8 cellular contexts compared by ENCODE assay signal in the genomic region with DNA sequence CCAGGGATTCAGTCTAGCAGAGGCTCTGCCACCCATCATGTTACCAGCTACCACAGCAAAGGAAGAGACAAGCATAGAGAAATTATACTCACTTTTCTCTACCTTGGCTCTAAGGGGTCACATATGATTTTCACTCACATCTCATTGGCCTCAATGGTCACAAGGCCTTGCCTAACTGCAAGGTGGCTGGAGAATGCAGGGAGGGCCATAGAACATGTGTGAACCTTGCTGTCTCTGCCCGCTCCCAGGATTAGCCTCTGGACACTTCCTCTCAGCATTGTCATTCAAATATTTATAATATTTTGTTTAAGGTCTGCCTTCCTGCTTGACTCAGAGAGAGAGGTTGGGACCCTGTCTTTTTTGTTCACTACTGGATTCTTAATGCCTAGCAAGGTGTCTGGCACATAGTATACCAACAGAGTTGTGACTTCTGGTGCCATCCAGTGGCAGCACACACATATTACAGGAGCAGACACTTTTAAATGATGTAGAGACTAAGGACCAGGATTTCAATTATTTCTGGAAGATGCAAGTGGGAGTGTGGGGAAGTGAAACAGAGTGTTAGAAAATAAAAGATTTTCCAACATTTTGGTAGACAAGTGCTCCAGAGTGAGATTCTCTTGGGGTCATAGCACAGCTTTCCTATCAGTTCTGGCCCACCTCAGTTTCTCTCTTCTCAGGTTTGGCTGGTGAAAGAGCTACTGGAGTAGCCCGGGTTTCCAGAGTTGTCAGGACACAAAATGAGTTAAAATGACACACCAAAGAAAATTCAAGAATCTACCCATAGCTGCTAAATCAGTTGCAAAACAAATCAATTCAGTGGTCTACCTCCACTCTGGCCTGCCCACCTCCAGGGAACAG.
DNase-seq lines count a peak whose midpoint lies in the region; ATAC-seq, FAIRE-seq and TF ChIP-seq lines count a peak whose summit lies in the region.

No MANE protein-coding gene starts in this region.

- peak overlapping the region; percentile 20; the same call in 1 of the 2 replicates for H3K4me3 ChIP-seq in DOHH2 (ENCODE audit: low read length)

- H3K4me2 ChIP-seq in DOHH2 (ENCODE audit: low read length): peak overlapping the region; percentile 41

- DNase-seq in GM20000 (ENCODE audit: low spot score) (peak; percentile 50), HTR-8/SVneo (ENCODE audit: insufficient read length, low spot score) (peak; percentile 43), hepatic stellate cell (ENCODE audit: low spot score) (peak; percentile 20), cortex of kidney (lab: John Stamatoyannopoulos, UW) (no peak)
- DNase-seq in activated naive CD8-positive, alpha-beta T cell treated with anti-CD3 and anti-CD28 coated beads, Interleukin-2, amount 50 U/mL, for 16 hours (ENCODE audit: low read depth, low spot score): peak; percentile 31
- peak; percentile 60 for DNase-seq in stimulated activated CD4-positive, alpha-beta T cell treated with anti-CD3 and anti-CD28 coated beads, Interleukin-12 subunit alpha, Interleukin-12 subunit beta, amount 100 ng/mL, for 4 hours

- no peaks in the 10 kb centered on the region for H3K9me2 ChIP-seq in DOHH2 (replicated peaks; ENCODE audit: control insufficient read depth, low read length)

- FAIRE-seq in HTR-8/SVneo (lab: Jason Lieb, UNC): no peak

- H3K4me1 ChIP-seq in DOHH2 (ENCODE audit: control insufficient read depth, low read length): peaks cover 22% of the 10 kb centered on the region

- H4K20me1 ChIP-seq in DOHH2 (ENCODE audit: control insufficient read depth, insufficient read depth, low read depth, low read length): no peaks in the 10 kb centered on the region

- no peaks in the 10 kb centered on the region for H3K79me2 ChIP-seq in DOHH2 (ENCODE audit: control insufficient read depth, low read length)

- H3K27me3 ChIP-seq in DOHH2 (ENCODE audit: control insufficient read depth, low read length): no peaks in the 10 kb centered on the region

- no peaks in the 10 kb centered on the region for H3K36me3 ChIP-seq in DOHH2 (ENCODE audit: control insufficient read depth, low read length)

- H3F3A ChIP-seq in DOHH2 (ENCODE audit: control insufficient read depth, insufficient read depth): no peaks in the 10 kb centered on the region

- TF ChIP-seq CTCF in DOHH2 (IDR thresholded peaks at IDR 0.05; ENCODE audit: low read depth, low read length, poor library complexity, severe bottlenecking): peak; percentile 86
- TF ChIP-seq CTCF in GM20000 (IDR thresholded peaks at IDR 0.05; ENCODE audit: extremely low read depth, missing control alignments): peak; percentile 75

- ATAC-seq in SK-N-SH treated with all-trans-retinoic acid at 6 μM for 48 hours: peak; percentile 93

- H3K27ac ChIP-seq in DOHH2 (ENCODE audit: low read depth, low read length): peak overlapping the region; percentile 26; the same call in 1 of the 2 replicates

- no peaks in the 10 kb centered on the region for H3K9me3 ChIP-seq in DOHH2 (ENCODE audit: control insufficient read depth, insufficient read depth, low read length)

TF ChIP-seq in SK-N-SH treated with all-trans-retinoic acid at 6 μM for 48 hours, 23 proteins besides CTCF, POLR2A, EP300 and RAD21:
- TF ChIP-seq TOX (CRISPR knock-in tag; IDR thresholded peaks at IDR 0.05; ENCODE audit: borderline replicate concordance): no peak
- no peak for TF ChIP-seq ZC3H10 (CRISPR knock-in tag; IDR thresholded peaks at IDR 0.05)
- TF ChIP-seq ZFP3 (CRISPR knock-in tag; IDR thresholded peaks at IDR 0.05): no peak
- TF ChIP-seq, protein P1, sequence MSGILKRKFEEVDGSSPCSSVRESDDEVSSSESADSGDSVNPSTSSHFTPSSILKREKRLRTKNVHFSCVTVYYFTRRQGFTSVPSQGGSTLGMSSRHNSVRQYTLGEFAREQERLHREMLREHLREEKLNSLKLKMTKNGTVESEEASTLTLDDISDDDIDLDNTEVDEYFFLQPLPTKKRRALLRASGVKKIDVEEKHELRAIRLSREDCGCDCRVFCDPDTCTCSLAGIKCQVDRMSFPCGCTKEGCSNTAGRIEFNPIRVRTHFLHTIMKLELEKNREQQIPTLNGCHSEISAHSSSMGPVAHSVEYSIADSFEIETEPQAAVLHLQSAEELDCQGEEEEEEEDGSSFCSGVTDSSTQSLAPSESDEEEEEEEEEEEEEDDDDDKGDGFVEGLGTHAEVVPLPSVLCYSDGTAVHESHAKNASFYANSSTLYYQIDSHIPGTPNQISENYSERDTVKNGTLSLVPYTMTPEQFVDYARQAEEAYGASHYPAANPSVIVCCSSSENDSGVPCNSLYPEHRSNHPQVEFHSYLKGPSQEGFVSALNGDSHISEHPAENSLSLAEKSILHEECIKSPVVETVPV (CRISPR knock-in tag; IDR thresholded peaks at IDR 0.05): no peak
- no peak for TF ChIP-seq CSDC2 (CRISPR knock-in tag; IDR thresholded peaks at IDR 0.05)
